9 cellular contexts compared by ENCODE assay signal in genomic region chr4:83582289-83582756, GRCh38. TPM values are rescaled to one million over a fixed set of nuclear protein-coding genes. Genes with fewer than 3 reads are reported as not detected.
A peak's percentile ranks its signal among the peaks of the same experiment; 100 is the strongest.
DNase-seq lines count a peak whose midpoint lies in the region; ATAC-seq, FAIRE-seq and TF ChIP-seq lines count a peak whose summit lies in the region.
"Had no signal": no experiment of that assay in that cellular context is flagged by ENCODE, and none has a peak within 500 bp of the region (broad histone marks: within the 10 kb centered on the region; RNA-seq: fewer than 3 reads in every experiment).

No MANE protein-coding gene starts in this region.

- intact Hi-C loops in Calu3 (cut with micrococcal nuclease; ENCODE audit: unreplicated experiment) (no loop called here), body of pancreas (cut with DNase I) (no loop called here), mucosa of descending colon (cut with DNase I, micrococcal nuclease) (no loop called here)

- H3K9me2 ChIP-seq in Loucy (replicated peaks; ENCODE audit: low read depth, low read length): no peaks in the 10 kb centered on the region

- H3K27me3 Mint-ChIP-seq in Calu3 (ENCODE audit: unreplicated experiment): no peaks in the 10 kb centered on the region
- peaks cover 9% of the 10 kb centered on the region for H3K27me3 Mint-ChIP-seq in osteocyte (ENCODE audit: unreplicated experiment)

- H2AFZ ChIP-seq in Loucy (ENCODE audit: low read length): no peak overlapping the region

- H3K27me3 ChIP-seq in Loucy (ENCODE audit: insufficient read depth, low read length, poor library complexity, severe bottlenecking): no peaks in the 10 kb centered on the region
- H3K27me3 ChIP-seq in body of pancreas: no peaks in the 10 kb centered on the region

- no peak for TF ChIP-seq POLR2A in body of pancreas (IDR thresholded peaks at IDR 0.05)

- H3K4me1 ChIP-seq in Loucy (ENCODE audit: insufficient read depth, low read length, poor library complexity, severe bottlenecking) (no peaks in the 10 kb centered on the region), body of pancreas (peaks cover 9% of the 10 kb centered on the region), mucosa of descending colon (ENCODE audit: low read depth) (no peaks in the 10 kb centered on the region)

- WGBS in body of pancreas, 2 donors: 21 to 24% methylated on average over 7 of the region's 7 CpGs

- no TSS peak for BruUV-seq in Calu3 (replicated peaks; lab: Mats Ljungman, UMichigan)

- H3K79me2 ChIP-seq in Loucy (ENCODE audit: insufficient read depth, low read length): no peaks in the 10 kb centered on the region

- ATAC-seq in GM19467 (IDR thresholded peaks at IDR 0.05; ENCODE audit: unreplicated experiment) (peak; percentile 64), body of pancreas (peak; percentile 96), mucosa of descending colon (peak; percentile 90)

- H3K4me1 Mint-ChIP-seq in Calu3 (ENCODE audit: low read depth, unreplicated experiment) (no peaks in the 10 kb centered on the region), osteocyte (ENCODE audit: unreplicated experiment) (no peaks in the 10 kb centered on the region)
- H3K4me1 Mint-ChIP-seq: central memory CD8-positive, alpha-beta T cell had no signal

- no peaks in the 10 kb centered on the region for H3K9me3 Mint-ChIP-seq in Calu3 (ENCODE audit: low read depth, unreplicated experiment)
- no peaks in the 10 kb centered on the region for H3K9me3 Mint-ChIP-seq in osteocyte (ENCODE audit: unreplicated experiment)
- H3K9me3 Mint-ChIP-seq: central memory CD8-positive, alpha-beta T cell had no signal

- H3K27ac Mint-ChIP-seq in Calu3 (ENCODE audit: unreplicated experiment): no peak overlapping the region
- no peak overlapping the region for H3K27ac Mint-ChIP-seq in osteocyte (ENCODE audit: unreplicated experiment)

- no peaks in the 10 kb centered on the region for H3F3A ChIP-seq in Loucy (ENCODE audit: low read depth)

- no peaks in the 10 kb centered on the region for H4K20me1 ChIP-seq in Loucy (ENCODE audit: insufficient read depth, low read length, poor library complexity, severe bottlenecking)

- no peaks in the 10 kb centered on the region for H3K36me3 Mint-ChIP-seq in Calu3 (ENCODE audit: insufficient read depth, unreplicated experiment)
- H3K36me3 Mint-ChIP-seq in osteocyte (ENCODE audit: unreplicated experiment): no peaks in the 10 kb centered on the region

- no peaks in the 10 kb centered on the region for H3K9me3 ChIP-seq in Loucy (ENCODE audit: insufficient read depth, low read depth, low read length)
- H3K9me3 ChIP-seq in body of pancreas: no peaks in the 10 kb centered on the region
- H3K9me3 ChIP-seq in mucosa of descending colon: no peaks in the 10 kb centered on the region

- FAIRE-seq in frontal cortex (lab: Jason Lieb, UNC): no peak

- H3K4me3 ChIP-seq in Loucy (ENCODE audit: low read length, poor library complexity, severe bottlenecking): no peak overlapping the region
- no peak overlapping the region for H3K4me3 ChIP-seq in body of pancreas
- H3K4me3 ChIP-seq in mucosa of descending colon: no peak overlapping the region

- DNase-seq in Calu3: peak; percentile 23
- peak; percentile 65 to 80 (median 72) for DNase-seq in body of pancreas
- DNase-seq in mucosa of descending colon: peak in 2 of 3 donors; percentile 63 to 82
- DNase-seq in frontal cortex (ENCODE audit: low spot score in 2 of 2): no peak
- DNase-seq in stimulated activated CD4-positive, alpha-beta T cell treated with anti-CD3 and anti-CD28 coated beads, Interleukin-2, amount 100 ng/mL, for 24 hours: no peak
- DNase-seq in osteocyte (ENCODE audit: extremely low spot score, unreplicated experiment): no peak

- H3K9ac ChIP-seq in Loucy (ENCODE audit: low read depth, low read length, poor library complexity, severe bottlenecking): no peak overlapping the region

- H3K36me3 ChIP-seq in Loucy (ENCODE audit: insufficient read depth, low read length) (no peaks in the 10 kb centered on the region), body of pancreas (replicated peaks in 1 of 2; ENCODE audit: insufficient read depth in 1 of 2, low read depth in 2 of 2) (no peaks in the 10 kb centered on the region), mucosa of descending colon (ENCODE audit: low read depth) (no peaks in the 10 kb centered on the region)

- H3K4me3 Mint-ChIP-seq in Calu3 (ENCODE audit: low read depth, unreplicated experiment) (no peak overlapping the region), osteocyte (ENCODE audit: unreplicated experiment) (no peak overlapping the region)
- H3K4me3 Mint-ChIP-seq: central memory CD8-positive, alpha-beta T cell had no signal

- CTCF ChIA-PET in Calu3 (lab: Charles Lee): interaction anchor here (0.6 kb wide), 1 partner anchor 53 kb away, joined by 3 read pairs; no protein-coding TSS in a partner anchor

- TF ChIP-seq CTCF in Calu3 (IDR thresholded peaks at IDR 0.05; ENCODE audit: unreplicated experiment) (no peak), Loucy (conservative IDR thresholded peaks at IDR 0.05; ENCODE audit: low read length) (peak; percentile 45), body of pancreas (IDR thresholded peaks at IDR 0.05) (peak in 1 of 7 experiments; percentile 13), mucosa of descending colon (IDR thresholded peaks at IDR 0.05) (no peak), osteocyte (IDR thresholded peaks at IDR 0.05) (no peak)

- no peak overlapping the region for H3K4me2 ChIP-seq in Loucy (ENCODE audit: low read depth, low read length, poor library complexity, severe bottlenecking)

- peak overlapping the region in 2 of 4 donors; percentile 44 to 59 for H3K27ac ChIP-seq in body of pancreas

RNA-seq across cellular contexts. Expression of gene GPAT3, which starts 46.4 kb away (rescaled TPM):
- total RNA-seq in Calu3 (2022): 4.4 and 4.7 TPM in 2 replicates
- total RNA-seq in body of pancreas: 1 to 10 TPM; 1.8 to 4.3 TPM
- 10 to 100 TPM; 16.7 to 43.3 (median 26.4) TPM for total RNA-seq in mucosa of descending colon
- total RNA-seq in frontal cortex: not detected
- not detected in 2 replicates for total RNA-seq in osteocyte

Comparison
In these comparisons a context has a peak if more than half of its experiments do, and no peak if none do; other contexts are left out.
1. DNase-seq: peak in Calu3 (single experiment), body of pancreas (4 of 4) and mucosa of descending colon (2 of 3); none in frontal cortex (0 of 2), stimulated activated CD4-positive, alpha-beta T cell treated with anti-CD3 and anti-CD28 coated beads, Interleukin-2, amount 100 ng/mL, for 24 hours (0 of 2) and osteocyte (single experiment).
2. Peak in every context shown above with its lines, with median percentiles within 50 percentile points of each other: ATAC-seq.